In the genomic region with DNA sequence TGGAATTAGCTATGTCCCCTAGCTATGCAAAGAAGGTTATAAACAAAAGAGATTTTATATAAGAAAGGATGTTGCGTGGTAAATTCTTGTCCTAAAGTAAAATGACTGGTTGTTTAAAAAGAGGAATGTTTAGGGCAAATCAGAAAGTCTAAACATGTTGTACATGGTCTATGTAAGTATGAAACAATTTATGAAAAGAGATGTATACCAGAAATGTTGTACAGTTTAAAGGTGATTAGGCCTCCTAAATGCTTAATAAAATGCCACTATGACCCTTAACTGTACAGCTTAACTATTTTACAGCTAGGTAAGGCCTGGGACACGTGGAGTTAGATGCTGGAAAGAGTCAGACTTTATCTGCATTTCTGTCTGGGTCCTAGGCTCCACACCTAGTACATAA, we compare ENCODE assay signal across 19 cellular contexts.
"Had no signal": no experiment of that assay in that cellular context is flagged by ENCODE, and none has a peak within 500 bp of the region (broad histone marks: within the 10 kb centered on the region; RNA-seq: fewer than 3 reads in every experiment).

No MANE protein-coding gene starts in this region.

- H3K9me3 ChIP-seq: MG63 had no signal

- H3K36me3 ChIP-seq: MG63, SJCRH30 had no signal

- H3K27me3 ChIP-seq: MG63, SJCRH30 had no signal

- H3K4me1 ChIP-seq: SJCRH30 had no signal

- H3K27ac ChIP-seq: HL-60, SJCRH30 had no signal

- FAIRE-seq: HTR-8/SVneo had no signal

- DNase-seq: KBM-7, MG63, NCI-H1092, NCI-H1105 treated with DMSO at 0.1 percent for 48 hours, NCI-H1417 treated with DMSO at 0.1 percent for 48 hours, NCI-H187, NCI-H2029, NCI-H2081 treated with DMSO at 0.1 percent for 48 hours, NCI-H2171, NCI-H226, NCI-H446, NCI-H510A, NCI-H524 treated with DMSO at 0.1 percent for 48 hours, PC-3, SHP77 treated with DMSO at 0.1 percent for 48 hours, SJCRH30, T-helper 1 cell had no signal

- H3K4me3 ChIP-seq: MG63, SJCRH30 had no signal
